Comparison of ENCODE assay signal across 8 cellular contexts in the genomic region with DNA sequence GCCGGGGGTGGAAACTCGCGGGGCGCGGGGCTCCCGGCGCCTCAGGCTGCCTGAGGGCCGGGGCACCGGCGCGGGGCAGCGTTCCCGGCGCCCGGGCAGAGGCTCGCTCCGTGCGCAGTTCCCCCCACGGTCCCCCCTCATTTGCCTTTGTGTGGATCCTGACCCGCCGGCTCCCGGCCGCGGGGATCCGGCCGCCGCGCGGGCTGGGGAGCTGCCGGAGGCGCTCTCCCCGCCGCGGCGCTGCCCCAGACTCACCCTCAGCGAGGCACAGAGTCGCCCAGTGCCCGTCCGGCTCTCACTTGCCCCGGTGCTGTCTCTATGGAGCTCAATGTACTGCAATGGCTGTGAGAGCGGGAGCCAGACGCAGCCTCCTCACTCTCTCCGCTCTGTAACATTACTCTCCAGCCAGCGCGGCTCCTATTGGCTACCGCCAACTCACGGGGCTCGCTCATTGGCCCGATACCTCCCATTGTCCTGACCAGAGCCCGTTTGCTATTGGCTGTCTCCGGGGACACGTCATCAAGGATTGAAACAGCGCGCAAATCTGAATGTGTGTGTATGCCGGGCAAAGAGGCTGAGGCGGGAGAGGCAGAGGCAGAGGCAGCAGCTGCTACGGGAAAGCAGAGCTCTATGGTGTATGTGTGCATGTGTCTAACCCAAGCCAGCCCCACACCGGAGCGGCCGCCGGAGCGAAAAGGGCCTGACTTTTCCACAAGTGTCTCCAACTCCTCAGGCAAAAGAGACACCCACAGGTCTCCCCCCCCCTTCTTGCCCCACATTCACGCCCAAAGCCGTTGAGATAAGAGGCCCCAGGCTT. TPM values are rescaled to one million over a fixed set of nuclear protein-coding genes. Genes with fewer than 3 reads are reported as not detected.
DNase-seq lines count a peak whose midpoint lies in the region; ATAC-seq and TF ChIP-seq lines count a peak whose summit lies in the region.

Gene HMGB1, minus strand, starts transcription at position 396 of the 817 bp plus-strand sequence. CDS start 2,256 bp downstream, outside the sequence.

- ATAC-seq in GM19324 (IDR thresholded peaks at IDR 0.05; ENCODE audit: low FRiP score, unreplicated experiment) (peak; percentile 83), HG03469 (IDR thresholded peaks at IDR 0.05; ENCODE audit: unreplicated experiment) (peak; percentile 71)

- H3K9ac ChIP-seq in colonic mucosa (ENCODE audit: low read depth in 2 of 2, low read length in 2 of 2): peak within 1 kb of the TSS; percentile 79 to 98

- H3K4me3 Mint-ChIP-seq in activated CD4-positive, alpha-beta T cell treated with anti-CD3 and anti-CD28 coated beads, Interleukin-2, amount 10 ng/mL, durations not matched to agents 24 days and 14 days: peak within 1 kb of the TSS; percentile 95

- H3K27me3 Mint-ChIP-seq in activated CD4-positive, alpha-beta T cell treated with anti-CD3 and anti-CD28 coated beads, Interleukin-2, amount 10 ng/mL, durations not matched to agents 24 days and 14 days: peaks cover 3% of the 10 kb centered on the region

- DNase-seq in BJ (ENCODE audit: low read depth): peak; percentile 85
- peak; percentile 100 for DNase-seq in NCI-H526 treated with DMSO at 0.1 percent for 48 hours (lab: John Stamatoyannopoulos, UW)
- peak; percentile 99 for DNase-seq in activated CD4-positive, alpha-beta T cell treated with anti-CD3 and anti-CD28 coated beads, Interleukin-2, amount 10 ng/mL, durations not matched to agents 24 days and 14 days
- DNase-seq in colonic mucosa: peak; percentile 99
- DNase-seq in stimulated activated CD4-positive, alpha-beta T cell treated with anti-CD3 and anti-CD28 coated beads, Interleukin-1b, Interleukin-23, amount 100 ng/mL, for 4 hours (ENCODE audit: low read depth in 2 of 2): peak; percentile 83 to 90

- H3K4me1 ChIP-seq in colonic mucosa: peaks cover 4% of the 10 kb centered on the region

- H3K27ac Mint-ChIP-seq in activated CD4-positive, alpha-beta T cell treated with anti-CD3 and anti-CD28 coated beads, Interleukin-2, amount 10 ng/mL, durations not matched to agents 24 days and 14 days: peak within 1 kb of the TSS; percentile 100

- H3K9me3 Mint-ChIP-seq in activated CD4-positive, alpha-beta T cell treated with anti-CD3 and anti-CD28 coated beads, Interleukin-2, amount 10 ng/mL, durations not matched to agents 24 days and 14 days: no peaks in the 10 kb centered on the region

- intact Hi-C loops in activated CD4-positive, alpha-beta T cell treated with anti-CD3 and anti-CD28 coated beads, Interleukin-2, amount 10 ng/mL, durations not matched to agents 24 days and 14 days (cut with micrococcal nuclease): loop anchor here (1.0 to 10.0 kb wide), 14 partner anchors 35 to 871 kb away; partner anchors contain the start of genes KATNAL1, SLC7A1, UBE2L5 and UBL3
- intact Hi-C loops in colonic mucosa (cut with DNase I): loop anchor here (10.0 kb wide), 1 partner anchor 149 kb away; the partner anchor contains the start of gene USPL1

- TF ChIP-seq CTCF in BJ (IDR thresholded peaks at IDR 0.05; ENCODE audit: insufficient read depth, low read depth, low read length): no peak
- no peak for TF ChIP-seq CTCF in colonic mucosa (IDR thresholded peaks at IDR 0.05)

- H3K27me3 ChIP-seq in BJ (ENCODE audit: control insufficient read depth, insufficient read depth, low read length) (no peaks in the 10 kb centered on the region), colonic mucosa (no peaks in the 10 kb centered on the region), layer of hippocampus (ENCODE audit: control insufficient read depth, insufficient read depth, low read length) (no peaks in the 10 kb centered on the region)

- peaks cover 32% of the 10 kb centered on the region for H3K36me3 Mint-ChIP-seq in activated CD4-positive, alpha-beta T cell treated with anti-CD3 and anti-CD28 coated beads, Interleukin-2, amount 10 ng/mL, durations not matched to agents 24 days and 14 days (ENCODE audit: low read depth)

- POLR2A ChIA-PET in BJ (lab: Charles Lee): interaction anchor here (0.6 kb wide), 1 partner anchor 133 kb away, joined by 4 read pairs; no protein-coding TSS in a partner anchor

- H3K27ac ChIP-seq in colonic mucosa (peak within 1 kb of the TSS; percentile 99), layer of hippocampus (ENCODE audit: low read depth, low read length) (peak within 1 kb of the TSS; percentile 96)

- peaks cover 30% of the 10 kb centered on the region for H3K4me1 Mint-ChIP-seq in activated CD4-positive, alpha-beta T cell treated with anti-CD3 and anti-CD28 coated beads, Interleukin-2, amount 10 ng/mL, durations not matched to agents 24 days and 14 days

- H3K9me3 ChIP-seq in colonic mucosa: no peaks in the 10 kb centered on the region

- H3K4me3 ChIP-seq in BJ (ENCODE audit: low read depth, low read length) (peak within 1 kb of the TSS; percentile 60), colonic mucosa (peak within 1 kb of the TSS; percentile 86)

- CTCF ChIA-PET in BJ (lab: Yijun Ruan, JAX): interaction anchor here (0.6 to 1.0 kb wide), 3 partner anchors 67 to 200 kb away, joined by 3 to 4 read pairs (median 4); no protein-coding TSS in a partner anchor

- H3K36me3 ChIP-seq in BJ (ENCODE audit: control insufficient read depth, insufficient read depth, low read length): no peaks in the 10 kb centered on the region
- peaks cover 4% of the 10 kb centered on the region for H3K36me3 ChIP-seq in colonic mucosa

RNA-seq across cellular contexts. Expression of gene HMGB1, which starts in this region (rescaled TPM):
- 93.4 and 171 TPM in 2 replicates for polyA plus RNA-seq in BJ (2011; rRNA removed)
- 15.1 and 20.3 TPM in 2 replicates for polyA minus RNA-seq in BJ (2011; rRNA and poly(A)+ RNA removed)
- 624 and 640 TPM in 2 replicates for total RNA-seq in activated CD4-positive, alpha-beta T cell treated with anti-CD3 and anti-CD28 coated beads, Interleukin-2, amount 10 ng/mL, durations not matched to agents 24 days and 14 days
- total RNA-seq in colonic mucosa: 100 to 1,000 TPM; 277 to 445 TPM

Comparison
In these comparisons a context has a peak if more than half of its experiments do, and no peak if none do; other contexts are left out.
1. Peak in every context shown above with its lines: DNase-seq, ATAC-seq, H3K4me3 ChIP-seq and H3K27ac ChIP-seq.